ENCODE assay signal across 8 cellular contexts in the genomic region with DNA sequence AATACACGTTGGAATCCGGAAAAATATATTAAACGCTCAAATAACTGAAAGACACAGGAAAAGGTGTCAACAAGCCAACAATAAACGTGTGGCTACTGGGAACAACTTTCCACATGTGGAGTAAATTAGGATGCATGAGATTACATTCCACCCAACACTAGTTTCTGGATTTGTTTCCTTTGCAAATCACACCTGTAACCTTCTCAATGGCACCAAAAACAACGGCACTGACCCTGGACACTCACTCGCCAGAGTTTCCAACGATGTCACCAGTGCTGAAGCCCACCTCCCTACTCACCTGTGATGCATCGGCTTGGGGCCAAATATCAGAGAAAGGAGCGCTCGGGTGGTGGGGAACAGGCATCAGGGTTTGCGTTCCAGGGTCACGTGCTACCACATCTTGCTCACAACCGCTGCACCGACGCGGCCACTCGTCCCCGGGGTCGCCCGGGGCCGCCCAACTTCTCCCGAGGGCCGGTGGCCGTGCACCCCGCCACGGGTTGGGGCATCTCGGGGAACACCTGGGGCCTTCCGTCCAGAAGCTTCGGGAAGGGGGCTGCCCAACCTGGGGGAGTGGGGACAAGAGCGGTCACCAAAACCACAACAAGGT. TPM values are rescaled to one million over a fixed set of nuclear protein-coding genes. Genes with fewer than 3 reads are reported as not detected.
DNase-seq lines count a peak whose midpoint lies in the region; ATAC-seq and TF ChIP-seq lines count a peak whose summit lies in the region.

No MANE protein-coding gene starts in this region.

- H4K20me1 ChIP-seq in BLaER1, result peaks cover 46% of the 10 kb centered on the region

- H3K4me2 ChIP-seq in BLaER1, result peak overlapping the region; percentile 83

- H3K36me3 ChIP-seq in BLaER1, result peaks cover 36% of the 10 kb centered on the region

- intact Hi-C loops in MCF 10A (cut with micrococcal nuclease), result loop anchor here (5.0 kb wide), 1 partner anchor 73 kb away; the partner anchor contains the start of gene PWP1

- no peaks in the 10 kb centered on the region for H3K9me3 Mint-ChIP-seq in MCF 10A (ENCODE audit: unreplicated experiment)

- BruUV-seq in MCF 10A (replicated peaks; lab: Mats Ljungman, UMichigan), result no TSS peak

- CTCF ChIA-PET in MCF 10A (lab: Yijun Ruan, JAX), result interaction anchor here (2.4 kb wide), 1 partner anchor 124 kb away, joined by 13 read pairs; no protein-coding TSS in a partner anchor

- peaks cover 27% of the 10 kb centered on the region for H3K4me1 ChIP-seq in BLaER1

- peak overlapping the region; percentile 87 for H3K4me3 Mint-ChIP-seq in MCF 10A (ENCODE audit: unreplicated experiment)

- H3K4me1 Mint-ChIP-seq in MCF 10A (ENCODE audit: insufficient read depth, unreplicated experiment), result peaks cover 5% of the 10 kb centered on the region

- no peaks in the 10 kb centered on the region for H3K9me3 ChIP-seq in BLaER1

- no peak for TF ChIP-seq CTCF in MCF 10A (IDR thresholded peaks at IDR 0.05; ENCODE audit: unreplicated experiment)

- H3K36me3 Mint-ChIP-seq in MCF 10A (ENCODE audit: insufficient read depth, unreplicated experiment), result peaks cover 4% of the 10 kb centered on the region

- H3K27ac ChIP-seq in BLaER1, result peak overlapping the region; percentile 90

- no peaks in the 10 kb centered on the region for H3K27me3 Mint-ChIP-seq in MCF 10A (ENCODE audit: insufficient read depth, unreplicated experiment)

- POLR2A ChIA-PET in MCF 10A (lab: Yijun Ruan, JAX), result interaction anchor here (0.6 to 4.6 kb wide), 11 partner anchors 11 to 802 kb away, joined by 3 to 48 read pairs (median 5); partner anchors contain the start of genes FICD, ISCU, PWP1 and SART3

- ATAC-seq in GM19351 (IDR thresholded peaks at IDR 0.05; ENCODE audit: unreplicated experiment), result peak; percentile 29
- peak; percentile 12 for ATAC-seq in HG03378 (IDR thresholded peaks at IDR 0.05; ENCODE audit: unreplicated experiment)

- H3K27ac Mint-ChIP-seq in MCF 10A (ENCODE audit: low read depth, unreplicated experiment), result peak overlapping the region; percentile 93

- H3K27me3 ChIP-seq in BLaER1, result no peaks in the 10 kb centered on the region

- peak overlapping the region; percentile 93 for H3K4me3 ChIP-seq in BLaER1

- peak; percentile 28 for DNase-seq in SK-N-DZ (ENCODE audit: low spot score)
- DNase-seq in MCF 10A (ENCODE audit: unreplicated experiment), result peak; percentile 33
- peak; percentile 17 for DNase-seq in kidney tubule cell (ENCODE audit: low spot score)
- peak; percentile 33 for DNase-seq in stimulated activated CD4-positive, alpha-beta T cell treated with anti-CD3 and anti-CD28 coated beads, Interleukin-4, amount 100 ng/mL, for 1 hour
- DNase-seq in superior temporal gyrus (ENCODE audit: extremely low spot score), result no peak

- peak overlapping the region; percentile 94 for H3K9ac ChIP-seq in BLaER1

RNA-seq across cellular contexts. Expression of gene PRDM4, which starts 0.6 kb away (rescaled TPM):
- polyA plus RNA-seq in SK-N-DZ (2014; cell fraction: cytosol; rRNA removed), result 20.1 and 24.8 TPM in 2 replicates
- 20.8 and 22.5 TPM in 2 replicates for polyA plus RNA-seq in SK-N-DZ (2014; cell fraction: nucleus; rRNA removed)
- total RNA-seq in MCF 10A (2022), result 45.1 and 45.8 TPM in 2 replicates

RNA-seq across cellular contexts. Expression of gene ASCL4, which starts 14.2 kb away (rescaled TPM):
- polyA plus RNA-seq in SK-N-DZ (2014; cell fraction: cytosol; rRNA removed), result not detected in 2 replicates
- not detected in 2 replicates for polyA plus RNA-seq in SK-N-DZ (2014; cell fraction: nucleus; rRNA removed)
- total RNA-seq in MCF 10A (2022), result not detected in 2 replicates
